Comparison of ENCODE assay signal across 1 cellular context in genomic region chr3:141077631-141078030, GRCh38.
TF ChIP-seq lines count a peak whose summit lies in the region.

No MANE protein-coding gene starts in this region.

TF ChIP-seq in GM23338, 12 proteins besides CTCF, POLR2A, EP300 and RAD21 (continued from another document):
- TF ChIP-seq CREB1 (CRISPR knock-in tag; IDR thresholded peaks at IDR 0.05; ENCODE audit: low read depth) (no peak), ZNF462 (CRISPR knock-in tag; IDR thresholded peaks at IDR 0.05) (no peak)
